8 cellular contexts compared by ENCODE assay signal in the genomic region with DNA sequence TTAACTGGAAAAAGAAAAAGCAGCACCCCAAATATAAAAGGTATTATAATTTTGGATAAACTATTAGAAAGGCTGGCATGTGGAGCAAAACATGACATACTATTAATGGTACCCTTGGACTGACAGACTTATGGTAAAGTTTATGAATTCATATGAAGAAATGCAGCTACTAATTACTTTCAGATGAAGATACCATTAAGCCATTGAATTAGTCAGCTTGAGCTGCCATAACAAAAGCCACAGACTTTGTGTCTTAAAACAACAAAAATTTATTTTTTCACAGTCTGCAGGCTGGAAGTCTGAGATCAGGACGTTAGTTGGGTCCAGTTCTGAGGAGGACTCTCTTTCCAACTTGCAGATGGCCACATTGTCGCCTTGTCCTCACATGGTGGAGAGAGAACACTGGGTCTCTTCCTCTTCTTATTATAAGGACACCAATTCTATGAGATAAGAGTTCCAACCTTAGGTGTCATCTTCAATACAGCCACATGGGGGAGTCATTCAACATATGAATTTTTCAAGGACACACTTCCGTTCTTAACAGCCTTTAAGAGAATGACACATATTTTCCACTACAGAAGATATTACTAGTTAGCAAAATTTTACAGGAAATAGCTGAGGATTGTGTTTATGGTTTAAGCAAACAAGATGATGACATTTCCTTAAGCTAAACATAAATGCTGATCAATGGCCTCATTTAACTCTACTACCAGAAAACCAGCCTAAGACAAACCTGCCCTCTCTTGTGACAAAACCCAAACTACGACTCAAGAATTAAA. TPM values are rescaled to one million over a fixed set of nuclear protein-coding genes. Genes with fewer than 3 reads are reported as not detected.
A peak's percentile ranks its signal among the peaks of the same experiment; 100 is the strongest.
DNase-seq lines count a peak whose midpoint lies in the region; ATAC-seq and TF ChIP-seq lines count a peak whose summit lies in the region.

No MANE protein-coding gene starts in this region.

- TF ChIP-seq CTCF in DOHH2 (IDR thresholded peaks at IDR 0.05; ENCODE audit: low read depth, low read length, poor library complexity, severe bottlenecking) (peak; percentile 80), osteocyte (IDR thresholded peaks at IDR 0.05) (peak; percentile 69)

- H3K4me1 ChIP-seq in DOHH2 (ENCODE audit: control insufficient read depth, low read length) = peaks cover 8% of the 10 kb centered on the region

- peak overlapping the region; percentile 26; the same call in 1 of the 2 replicates for H3K4me2 ChIP-seq in DOHH2 (ENCODE audit: low read length)

- ATAC-seq in GM19463 (IDR thresholded peaks at IDR 0.05; ENCODE audit: unreplicated experiment) = peak; percentile 92
- ATAC-seq in HG03457 (IDR thresholded peaks at IDR 0.05; ENCODE audit: unreplicated experiment) = peak; percentile 94
- ATAC-seq in activated CD8-positive, alpha-beta memory T cell treated with anti-CD3 and anti-CD28 coated beads, Interleukin-2, amount 10 ng/mL, durations not matched to agents 7 days and 5 days = peak; percentile 87

- H3K4me3 ChIP-seq in DOHH2 (ENCODE audit: low read length) = no peak overlapping the region

- H3K4me3 Mint-ChIP-seq in activated CD8-positive, alpha-beta memory T cell treated with anti-CD3 and anti-CD28 coated beads, Interleukin-2, amount 10 ng/mL, durations not matched to agents 7 days and 5 days = peak overlapping the region; percentile 8
- H3K4me3 Mint-ChIP-seq in osteocyte (ENCODE audit: unreplicated experiment) = peak overlapping the region; percentile 14

- peak; percentile 60 for DNase-seq in NCI-H748 (lab: John Stamatoyannopoulos, UW; ENCODE audit: unreplicated experiment)
- peak; percentile 66 for DNase-seq in activated CD8-positive, alpha-beta memory T cell treated with anti-CD3 and anti-CD28 coated beads, Interleukin-2, amount 10 ng/mL, durations not matched to agents 7 days and 5 days
- DNase-seq in fibroblast of peridontal ligament (ENCODE audit: extremely low read depth) = peak; percentile 90
- DNase-seq in osteocyte (ENCODE audit: extremely low spot score, unreplicated experiment) = no peak
- DNase-seq in DMS79 treated with DMSO at 0.1 percent for 48 hours (lab: John Stamatoyannopoulos, UW) = no peak

- no peaks in the 10 kb centered on the region for H3K9me2 ChIP-seq in DOHH2 (replicated peaks; ENCODE audit: control insufficient read depth, low read length)

- H3F3A ChIP-seq in DOHH2 (ENCODE audit: control insufficient read depth, insufficient read depth) = no peaks in the 10 kb centered on the region

- no peaks in the 10 kb centered on the region for H3K27me3 Mint-ChIP-seq in activated CD8-positive, alpha-beta memory T cell treated with anti-CD3 and anti-CD28 coated beads, Interleukin-2, amount 10 ng/mL, durations not matched to agents 7 days and 5 days
- H3K27me3 Mint-ChIP-seq in osteocyte (ENCODE audit: unreplicated experiment) = no peaks in the 10 kb centered on the region

- peaks cover 18% of the 10 kb centered on the region for H3K4me1 Mint-ChIP-seq in activated CD8-positive, alpha-beta memory T cell treated with anti-CD3 and anti-CD28 coated beads, Interleukin-2, amount 10 ng/mL, durations not matched to agents 7 days and 5 days
- H3K4me1 Mint-ChIP-seq in osteocyte (ENCODE audit: unreplicated experiment) = peaks cover 24% of the 10 kb centered on the region

- H3K9me3 Mint-ChIP-seq in activated CD8-positive, alpha-beta memory T cell treated with anti-CD3 and anti-CD28 coated beads, Interleukin-2, amount 10 ng/mL, durations not matched to agents 7 days and 5 days (ENCODE audit: low read depth) = peaks cover 3% of the 10 kb centered on the region
- H3K9me3 Mint-ChIP-seq in osteocyte (ENCODE audit: unreplicated experiment) = no peaks in the 10 kb centered on the region

- peak overlapping the region; percentile 87 for H3K27ac Mint-ChIP-seq in activated CD8-positive, alpha-beta memory T cell treated with anti-CD3 and anti-CD28 coated beads, Interleukin-2, amount 10 ng/mL, durations not matched to agents 7 days and 5 days
- H3K27ac Mint-ChIP-seq in osteocyte (ENCODE audit: unreplicated experiment) = peak overlapping the region; percentile 84

- H3K27me3 ChIP-seq in DOHH2 (ENCODE audit: control insufficient read depth, low read length) = no peaks in the 10 kb centered on the region

- H3K27ac ChIP-seq in DOHH2 (ENCODE audit: low read depth, low read length) = no peak overlapping the region

- no peaks in the 10 kb centered on the region for H3K79me2 ChIP-seq in DOHH2 (ENCODE audit: control insufficient read depth, low read length)

- CTCF ChIA-PET in activated CD8-positive, alpha-beta memory T cell treated with anti-CD3 and anti-CD28 coated beads, Interleukin-2, amount 10 ng/mL, durations not matched to agents 7 days and 5 days (lab: Charles Lee) = interaction anchor here (0.7 to 2.6 kb wide), 11 partner anchors 9 to 121 kb away, joined by 3 to 13 read pairs (median 4); a partner anchor contains a TSS

- H4K20me1 ChIP-seq in DOHH2 (ENCODE audit: control insufficient read depth, insufficient read depth, low read depth, low read length) = no peaks in the 10 kb centered on the region

- peaks cover 4% of the 10 kb centered on the region for H3K36me3 Mint-ChIP-seq in activated CD8-positive, alpha-beta memory T cell treated with anti-CD3 and anti-CD28 coated beads, Interleukin-2, amount 10 ng/mL, durations not matched to agents 7 days and 5 days
- H3K36me3 Mint-ChIP-seq in osteocyte (ENCODE audit: unreplicated experiment) = no peaks in the 10 kb centered on the region

- no peaks in the 10 kb centered on the region for H3K9me3 ChIP-seq in DOHH2 (ENCODE audit: control insufficient read depth, insufficient read depth, low read length)

- no peaks in the 10 kb centered on the region for H3K36me3 ChIP-seq in DOHH2 (ENCODE audit: control insufficient read depth, low read length)

RNA-seq across cellular contexts. Expression of a gene that starts 56.1 kb away (rescaled TPM):
- 10 to 100 TPM; 38.4 to 51.3 TPM for total RNA-seq in activated CD8-positive, alpha-beta memory T cell treated with anti-CD3 and anti-CD28 coated beads, Interleukin-2, amount 10 ng/mL, durations not matched to agents 7 days and 5 days
- 28.7 and 29.1 TPM in 2 replicates for total RNA-seq in osteocyte

Comparison
In these comparisons a context has a peak if more than half of its experiments do, and no peak if none do; other contexts are left out.
1. DNase-seq: peak in NCI-H748 (single experiment), activated CD8-positive, alpha-beta memory T cell treated with anti-CD3 and anti-CD28 coated beads, Interleukin-2, amount 10 ng/mL, durations not matched to agents 7 days and 5 days (single experiment) and fibroblast of peridontal ligament (single experiment); none in osteocyte (single experiment) and DMS79 treated with DMSO at 0.1 percent for 48 hours (single experiment).
2. Peak in every context shown above with its lines, with median percentiles within 50 percentile points of each other: ATAC-seq.